In the genomic region with DNA sequence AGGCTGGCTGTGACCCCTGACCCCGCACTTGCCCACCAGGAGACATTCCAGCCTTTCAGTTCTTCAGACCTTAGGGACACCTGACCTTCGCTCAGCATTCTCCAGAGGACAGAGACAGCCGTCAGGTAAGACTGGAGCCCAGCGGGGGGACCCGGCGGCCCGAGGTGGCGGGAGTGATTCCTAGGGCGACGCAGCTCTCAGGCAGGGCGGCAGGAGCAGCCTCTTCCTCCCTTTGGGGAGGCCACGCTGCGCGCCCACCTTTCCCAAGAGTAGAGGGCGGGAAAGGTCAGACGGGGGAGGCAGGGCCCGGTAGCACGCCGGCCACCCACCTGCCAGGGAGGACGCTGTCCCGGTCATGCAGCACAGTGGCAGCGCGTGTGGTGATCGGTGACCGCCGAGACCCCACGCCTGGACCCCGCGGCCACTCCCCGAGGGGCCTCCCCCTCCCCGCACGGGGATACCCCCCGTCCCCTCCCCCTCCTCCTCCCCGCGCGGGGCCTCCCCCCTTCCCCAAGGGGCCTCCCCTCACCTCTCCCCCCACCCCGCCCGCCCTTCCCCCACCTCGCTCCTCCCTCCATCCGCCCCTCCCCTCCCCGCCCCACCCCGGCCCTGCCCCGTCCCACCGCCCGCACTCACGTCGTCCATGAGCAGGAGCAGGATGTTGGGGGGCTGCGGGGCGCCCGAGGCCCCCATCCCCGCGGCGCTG, we compare ENCODE assay signal across 1 cellular context.
TF ChIP-seq lines count a peak whose summit lies in the region.

No MANE protein-coding gene starts in this region.

TF ChIP-seq in endothelial cell of umbilical vein, 7 proteins besides CTCF, POLR2A, EP300 and RAD21:
- no peak for TF ChIP-seq MYC (IDR thresholded peaks at IDR 0.05; ENCODE audit: low read depth, low read length)
- no peak for TF ChIP-seq EZH2 (IDR thresholded peaks at IDR 0.05; ENCODE audit: borderline replicate concordance, low read depth, low read length, severe bottlenecking)
- TF ChIP-seq POLR2AphosphoS5 (IDR thresholded peaks at IDR 0.05; ENCODE audit: insufficient read depth, low read depth, low read length): no peak
- no peak for TF ChIP-seq MAX (IDR thresholded peaks at IDR 0.05; ENCODE audit: insufficient read depth, insufficient read length)
- no peak for TF ChIP-seq FOS (IDR thresholded peaks at IDR 0.05; ENCODE audit: borderline replicate concordance, insufficient read depth, low read length)
TF ChIP-seq in endothelial cell of umbilical vein: peak in this region for 0.
